ENCODE assay signal across 11 cellular contexts in the genomic region with DNA sequence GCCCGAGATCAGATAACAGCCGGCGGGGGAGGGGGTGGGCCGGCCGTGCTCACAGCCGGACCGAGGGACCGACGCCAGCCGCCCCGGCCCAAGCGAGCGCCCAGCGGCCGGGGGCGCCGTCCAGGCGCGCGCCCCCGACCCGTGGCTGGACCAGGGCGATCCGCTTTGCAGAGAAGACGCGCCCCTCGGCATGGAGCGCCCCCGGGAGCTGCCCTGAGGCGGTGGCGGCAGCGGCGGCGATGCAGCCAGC. TPM values are rescaled to one million over a fixed set of nuclear protein-coding genes. Genes with fewer than 3 reads are reported as not detected.
DNase-seq lines count a peak whose midpoint lies in the region; FAIRE-seq and TF ChIP-seq lines count a peak whose summit lies in the region.
"Had no signal": no experiment of that assay in that cellular context is flagged by ENCODE, and none has a peak within 500 bp of the region (broad histone marks: within the 10 kb centered on the region; RNA-seq: fewer than 3 reads in every experiment).

No MANE protein-coding gene starts in this region.

- H3K4me3 Mint-ChIP-seq in mesothelial cell of epicardium, result peak overlapping the region; percentile 62
- H3K4me3 Mint-ChIP-seq in activated T-helper 1 cell treated with anti-CD3 and anti-CD28 coated beads, Interleukin-12 subunit alpha, Interleukin-12 subunit beta, Interleukin-2, Interleukin-4 antibody, amounts not matched to agents 30 ng/mL and 10 ng/mL and 1 ng/mL, durations not matched to agents 14 hours and 24 hours and 36 hours, result no peak overlapping the region

- H3K4me1 ChIP-seq in HUES64 (ENCODE audit: insufficient read depth, low read length) (no peaks in the 10 kb centered on the region), endothelial cell of umbilical vein (ENCODE audit: control insufficient read depth, extremely low read depth, insufficient read depth, low read length) (peaks cover 6% of the 10 kb centered on the region), thyroid gland (peaks cover 6 to 53% of the 10 kb centered on the region in 2 donors)

- peak overlapping the region; percentile 64 for H3K4me3 ChIP-seq in HUES64 (ENCODE audit: low read length)
- H3K4me3 ChIP-seq in endothelial cell of umbilical vein (replicated peaks in 1 of 3; ENCODE audit: insufficient read depth in 1 of 3, low read depth in 1 of 3, low read length in 3 of 3), result peak overlapping the region in 2 of 3 experiments; percentile 11 to 21
- H3K4me3 ChIP-seq in thyroid gland (replicated peaks in 1 of 3), result peak overlapping the region; percentile 20 to 48 (median 25)

- DNase-seq in endothelial cell of umbilical vein (ENCODE audit: low read depth, low spot score) (no peak), mesothelial cell of epicardium (ENCODE audit: low spot score in 2 of 2, unreplicated experiment in 2 of 2) (no peak), thyroid gland (no peak), NCI-H524 treated with DMSO at 0.1 percent for 48 hours (lab: John Stamatoyannopoulos, UW) (no peak)
- no peak for DNase-seq in effector CD8-positive, alpha-beta T cell (lab: John Stamatoyannopoulos, UW)
- no peak for DNase-seq in activated T-helper 1 cell treated with anti-CD3 and anti-CD28 coated beads, Interleukin-12 subunit alpha, Interleukin-12 subunit beta, Interleukin-2, Interleukin-4 antibody, amounts not matched to agents 30 ng/mL and 10 ng/mL and 1 ng/mL, durations not matched to agents 14 hours and 24 hours and 36 hours (ENCODE audit: low spot score)
- no peak for DNase-seq in stimulated activated CD4-positive, alpha-beta T cell treated with anti-CD3 and anti-CD28 coated beads, Interleukin-4, amount 100 ng/mL, for 1 hour
- DNase-seq: NCI-H345 had no signal

- intact Hi-C loops in endothelial cell of umbilical vein (cut with micrococcal nuclease), result loop anchor here (2.0 to 5.0 kb wide), 2 partner anchors 96 to 136 kb away; no protein-coding TSS in a partner anchor
- intact Hi-C loops in thyroid gland (cut with DNase I), result loop anchor here (10.0 kb wide), 1 partner anchor 92 kb away; the partner anchor contains the start of gene MAP2K3
- intact Hi-C loops in activated T-helper 1 cell treated with anti-CD3 and anti-CD28 coated beads, Interleukin-12 subunit alpha, Interleukin-12 subunit beta, Interleukin-2, Interleukin-4 antibody, amounts not matched to agents 30 ng/mL and 10 ng/mL and 1 ng/mL, durations not matched to agents 14 hours and 24 hours and 36 hours (cut with micrococcal nuclease), result loop anchor here (5.0 kb wide), 1 partner anchor 136 kb away; no protein-coding TSS in a partner anchor

- peaks cover 13% of the 10 kb centered on the region for H3K4me1 Mint-ChIP-seq in mesothelial cell of epicardium
- no peaks in the 10 kb centered on the region for H3K4me1 Mint-ChIP-seq in activated T-helper 1 cell treated with anti-CD3 and anti-CD28 coated beads, Interleukin-12 subunit alpha, Interleukin-12 subunit beta, Interleukin-2, Interleukin-4 antibody, amounts not matched to agents 30 ng/mL and 10 ng/mL and 1 ng/mL, durations not matched to agents 14 hours and 24 hours and 36 hours (ENCODE audit: low read depth)

- TF ChIP-seq CTCF in endothelial cell of umbilical vein (IDR thresholded peaks at IDR 0.05; ENCODE audit: extremely low read depth in 1 of 2, insufficient read depth in 1 of 2, low read depth in 1 of 2, low read length in 2 of 2), result no peak
- no peak for TF ChIP-seq CTCF in mesothelial cell of epicardium (IDR thresholded peaks at IDR 0.05; ENCODE audit: unreplicated experiment)
- no peak for TF ChIP-seq CTCF in thyroid gland (IDR thresholded peaks at IDR 0.05)

- H3K36me3 ChIP-seq in HUES64 (ENCODE audit: insufficient read depth, low read length) (no peaks in the 10 kb centered on the region), endothelial cell of umbilical vein (ENCODE audit: control insufficient read depth in 2 of 2, extremely low read depth in 1 of 2, insufficient read depth in 2 of 2, low read length in 2 of 2) (no peaks in the 10 kb centered on the region), thyroid gland (no peaks in the 10 kb centered on the region)

- H3K27ac ChIP-seq in HUES64 (ENCODE audit: low read depth, low read length) (no peak overlapping the region), endothelial cell of umbilical vein (ENCODE audit: insufficient read depth, low read depth, low read length) (no peak overlapping the region), thyroid gland (peak overlapping the region in 1 of 3 donors; percentile 45)

- H4K20me1 ChIP-seq in endothelial cell of umbilical vein (replicated peaks; ENCODE audit: control insufficient read depth, extremely low read depth, insufficient read depth, low read length), result no peaks in the 10 kb centered on the region

- no TSS peak for BruUV-seq in endothelial cell of umbilical vein (replicated peaks; lab: Mats Ljungman, UMichigan)

- no peak for TF ChIP-seq POLR2A in endothelial cell of umbilical vein (IDR thresholded peaks at IDR 0.05; ENCODE audit: low read depth, low read length)
- TF ChIP-seq POLR2A in thyroid gland (IDR thresholded peaks at IDR 0.05), result no peak

- no peaks in the 10 kb centered on the region for H3K79me2 ChIP-seq in endothelial cell of umbilical vein (ENCODE audit: control insufficient read depth, insufficient read depth, low read length)

- H3K27me3 Mint-ChIP-seq in mesothelial cell of epicardium (ENCODE audit: low read depth), result peaks cover 79% of the 10 kb centered on the region
- H3K27me3 Mint-ChIP-seq in activated T-helper 1 cell treated with anti-CD3 and anti-CD28 coated beads, Interleukin-12 subunit alpha, Interleukin-12 subunit beta, Interleukin-2, Interleukin-4 antibody, amounts not matched to agents 30 ng/mL and 10 ng/mL and 1 ng/mL, durations not matched to agents 14 hours and 24 hours and 36 hours (ENCODE audit: insufficient read depth), result peaks cover 28% of the 10 kb centered on the region

- H3K9ac ChIP-seq in HUES64 (ENCODE audit: low read depth, low read length) (peak overlapping the region; percentile 2; the same call in 1 of the 2 replicates), endothelial cell of umbilical vein (replicated peaks; ENCODE audit: extremely low read depth, insufficient read depth, low read length) (no peak overlapping the region)

- H2AFZ ChIP-seq in endothelial cell of umbilical vein (ENCODE audit: low read depth, low read length), result peak overlapping the region; percentile 32

- dilution Hi-C loops in endothelial cell of umbilical vein (cut with MboI; ENCODE audit: extremely low pct_ligation_motif_present, low sequenced_read_pairs), result no loop called here

- CTCF ChIA-PET in endothelial cell of umbilical vein (lab: Charles Lee), result interaction anchor here (1.2 kb wide), 1 partner anchor 23 kb away, joined by 3 read pairs; no protein-coding TSS in a partner anchor

- POLR2A ChIA-PET in endothelial cell of umbilical vein (lab: Charles Lee), result no interaction called here

- H3K27me3 ChIP-seq in HUES64 (ENCODE audit: insufficient read depth, low read length), result peaks cover 60% of the 10 kb centered on the region
- peaks cover 6% of the 10 kb centered on the region in 2 experiments for H3K27me3 ChIP-seq in endothelial cell of umbilical vein (ENCODE audit: control insufficient read depth in 2 of 2, insufficient read depth in 2 of 2, low read length in 2 of 2)
- no peaks in the 10 kb centered on the region for H3K27me3 ChIP-seq in thyroid gland

- H3K27ac Mint-ChIP-seq in mesothelial cell of epicardium, result no peak overlapping the region
- H3K27ac Mint-ChIP-seq in activated T-helper 1 cell treated with anti-CD3 and anti-CD28 coated beads, Interleukin-12 subunit alpha, Interleukin-12 subunit beta, Interleukin-2, Interleukin-4 antibody, amounts not matched to agents 30 ng/mL and 10 ng/mL and 1 ng/mL, durations not matched to agents 14 hours and 24 hours and 36 hours, result no peak overlapping the region
- H3K27ac Mint-ChIP-seq: IgD-negative memory B cell had no signal

- H3K9me3 Mint-ChIP-seq in mesothelial cell of epicardium, result no peaks in the 10 kb centered on the region
- no peaks in the 10 kb centered on the region for H3K9me3 Mint-ChIP-seq in activated T-helper 1 cell treated with anti-CD3 and anti-CD28 coated beads, Interleukin-12 subunit alpha, Interleukin-12 subunit beta, Interleukin-2, Interleukin-4 antibody, amounts not matched to agents 30 ng/mL and 10 ng/mL and 1 ng/mL, durations not matched to agents 14 hours and 24 hours and 36 hours

- H3K4me2 ChIP-seq in endothelial cell of umbilical vein (ENCODE audit: insufficient read depth, low read length), result peak overlapping the region; percentile 57

- no peaks in the 10 kb centered on the region for H3K36me3 Mint-ChIP-seq in mesothelial cell of epicardium
- H3K36me3 Mint-ChIP-seq in activated T-helper 1 cell treated with anti-CD3 and anti-CD28 coated beads, Interleukin-12 subunit alpha, Interleukin-12 subunit beta, Interleukin-2, Interleukin-4 antibody, amounts not matched to agents 30 ng/mL and 10 ng/mL and 1 ng/mL, durations not matched to agents 14 hours and 24 hours and 36 hours (ENCODE audit: low read depth), result no peaks in the 10 kb centered on the region
- H3K36me3 Mint-ChIP-seq: IgD-negative memory B cell had no signal

- no peaks in the 10 kb centered on the region for H3K9me3 ChIP-seq in HUES64 (ENCODE audit: insufficient read depth, low read depth, low read length)
- no peaks in the 10 kb centered on the region for H3K9me3 ChIP-seq in endothelial cell of umbilical vein (replicated peaks; ENCODE audit: control insufficient read depth, insufficient read depth, low read length)
- no peaks in the 10 kb centered on the region for H3K9me3 ChIP-seq in thyroid gland

- under 1% methylated on average over 34 of the region's 34 CpGs for WGBS in HUES64
- WGBS in thyroid gland, 2 donors, result no CpG with 5 or more reads among the region's 34 CpGs

- H3K9me1 ChIP-seq in endothelial cell of umbilical vein (replicated peaks; ENCODE audit: control insufficient read depth, extremely low read depth, insufficient read depth, low read length), result no peaks in the 10 kb centered on the region

- FAIRE-seq in endothelial cell of umbilical vein (lab: Jason Lieb, UNC), result no peak

RNA-seq across cellular contexts. Expression of gene KCNJ12, which starts 0.4 kb away (rescaled TPM):
- 0.65 TPM for polyA plus RNA-seq in HUES64 (2013, experiment 1 of 2)
- 0.76 TPM for polyA plus RNA-seq in HUES64 (2013, experiment 2 of 2)
- 0.44 and 0.51 TPM in 2 replicates for total RNA-seq in endothelial cell of umbilical vein
- polyA plus RNA-seq in endothelial cell of umbilical vein, result 0.19 and 0.21 TPM in 2 replicates
- 0.09 and 0.11 TPM in 2 replicates for polyA plus RNA-seq in endothelial cell of umbilical vein (2011; cell fraction: cytosol; rRNA removed)
- 0.10 and 0.14 TPM in 2 replicates for polyA plus RNA-seq in endothelial cell of umbilical vein (2011; cell fraction: nucleus; rRNA removed)
- 1.6 and 3.1 TPM in 2 replicates for polyA plus RNA-seq in endothelial cell of umbilical vein (2012)
- polyA minus RNA-seq in endothelial cell of umbilical vein, result 0.38 and 0.41 TPM in 2 replicates
- 4.8 TPM for polyA minus RNA-seq in endothelial cell of umbilical vein (2011; cell fraction: cytosol; rRNA and poly(A)+ RNA removed)
- polyA minus RNA-seq in endothelial cell of umbilical vein (2011; cell fraction: nucleus; rRNA and poly(A)+ RNA removed), result 0.10 and 0.29 TPM in 2 replicates
- total RNA-seq in mesothelial cell of epicardium, result 0.53 to 0.76 TPM (median 0.54 TPM) in 3 replicates
- 1 to 10 TPM in 3 of 4 donors, under 1 TPM in 1; 0.56 to 2.7 (median 2.3) TPM for total RNA-seq in thyroid gland
- not detected in 2 replicates for total RNA-seq in activated T-helper 1 cell treated with anti-CD3 and anti-CD28 coated beads, Interleukin-12 subunit alpha, Interleukin-12 subunit beta, Interleukin-2, Interleukin-4 antibody, amounts not matched to agents 30 ng/mL and 10 ng/mL and 1 ng/mL, durations not matched to agents 14 hours and 24 hours and 36 hours
- total RNA-seq: activated CD8-positive, alpha-beta memory T cell treated with anti-CD3 and anti-CD28 coated beads for 36 hours had no signal
- polyA plus RNA-seq: IgD-negative memory B cell had no signal
